8 cellular contexts compared by ENCODE assay signal in the genomic region with DNA sequence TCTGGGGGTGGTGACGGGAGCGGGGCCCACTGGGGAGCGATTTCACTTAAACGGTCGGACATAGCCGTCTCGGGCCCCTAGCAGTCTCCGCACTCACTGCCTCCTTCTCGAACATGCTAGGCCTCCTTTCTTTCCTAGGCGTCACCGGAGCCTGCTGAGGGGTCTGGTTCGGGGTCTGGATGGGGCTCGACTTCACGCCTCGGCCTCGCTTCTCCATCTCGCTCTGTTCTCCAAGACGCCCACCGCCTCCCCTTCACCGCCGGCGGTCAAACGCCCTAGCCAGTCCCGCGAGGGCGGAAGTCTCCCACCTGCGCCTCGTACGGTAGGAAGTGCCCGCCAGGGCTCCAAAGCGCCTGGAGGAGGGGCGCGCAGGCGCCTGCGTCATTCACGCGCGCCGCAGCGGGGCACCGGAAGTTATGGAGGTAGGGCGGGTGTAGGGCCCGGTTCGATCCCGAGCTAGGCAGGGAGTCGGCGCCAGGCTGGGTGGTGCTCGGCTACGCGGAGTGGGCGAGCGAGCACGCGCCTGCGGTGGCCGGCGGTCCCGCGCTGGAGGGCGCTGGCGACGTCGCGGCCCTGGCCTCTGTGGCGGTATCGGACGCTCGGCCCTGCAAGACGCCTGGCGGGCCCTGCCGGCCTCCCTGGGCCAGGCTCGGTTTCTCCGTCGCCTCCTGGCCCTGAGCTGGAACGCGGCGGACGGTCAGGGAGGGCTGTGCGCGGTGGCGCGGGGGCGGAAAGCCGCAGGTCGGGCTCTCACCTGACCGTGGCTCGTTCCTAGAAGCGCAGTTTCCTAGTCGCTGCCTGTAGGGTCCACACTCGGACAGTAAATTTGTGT. TPM values are rescaled to one million over a fixed set of nuclear protein-coding genes. Genes with fewer than 3 reads are reported as not detected.
DNase-seq lines count a peak whose midpoint lies in the region; ATAC-seq and TF ChIP-seq lines count a peak whose summit lies in the region.

A gene with protein sequence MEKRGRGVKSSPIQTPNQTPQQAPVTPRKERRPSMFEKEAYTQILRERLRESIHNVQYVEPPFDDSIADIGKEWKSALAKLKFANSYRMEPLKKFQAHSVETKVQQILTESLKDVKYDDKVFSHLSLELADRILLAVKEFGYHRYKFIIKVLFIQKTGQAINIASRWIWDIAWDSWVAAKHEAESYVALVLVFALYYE (minus strand): TSS at position 331 of the 832 bp plus-strand sequence. CDS start 114 bp downstream, at position 217.
A gene (plus strand): TSS at position 381 of the 832 bp plus-strand sequence. CDS start 36 bp downstream, at position 417.

- peaks cover 0 to 1% of the 10 kb centered on the region in 2 donors for H3K9me3 Mint-ChIP-seq in activated naive CD4-positive, alpha-beta T cell treated with anti-CD3 and anti-CD28 coated beads, Interleukin-2, amount 50 U/mL, for 72 hours
- H3K9me3 Mint-ChIP-seq in glutamatergic neuron (ENCODE audit: unreplicated experiment) = peaks cover 2% of the 10 kb centered on the region

- peaks cover 2% of the 10 kb centered on the region for H3K27me3 Mint-ChIP-seq in glutamatergic neuron (ENCODE audit: unreplicated experiment)

- H3K9ac ChIP-seq in SK-N-MC (ENCODE audit: insufficient read length) = peak within 1 kb of the TSS; percentile 96

- ATAC-seq in HG02610 (IDR thresholded peaks at IDR 0.05; ENCODE audit: unreplicated experiment) (peak; percentile 94), thoracic aorta (ENCODE audit: insufficient number of reproducible peaks, low FRiP score, low read depth) (peak; percentile 87)
- ATAC-seq in activated naive CD4-positive, alpha-beta T cell treated with anti-CD3 and anti-CD28 coated beads, Interleukin-2, amount 50 U/mL, for 72 hours = peak; percentile 95 to 99

- H3K9me3 ChIP-seq in SK-N-MC (ENCODE audit: low read depth, low read length) (no peaks in the 10 kb centered on the region), osteoblast (ENCODE audit: low read depth, low read length) (no peaks in the 10 kb centered on the region), thoracic aorta (no peaks in the 10 kb centered on the region)

- H3K27ac ChIP-seq in SK-N-MC (peak within 1 kb of the TSS; percentile 82), osteoblast (ENCODE audit: low read depth, low read length) (peak within 1 kb of the TSS; percentile 92), thoracic aorta (peak within 1 kb of the TSS; percentile 91 to 97)

- peak within 1 kb of the TSS; percentile 97 for H2AFZ ChIP-seq in osteoblast (ENCODE audit: low read length)

- H3K4me1 ChIP-seq in osteoblast (ENCODE audit: insufficient read depth, low read length) = peaks cover 13% of the 10 kb centered on the region
- H3K4me1 ChIP-seq in thoracic aorta (ENCODE audit: control insufficient read depth in 1 of 2, low read depth in 2 of 2) = peaks cover 14 to 19% of the 10 kb centered on the region in 2 donors

- H3K79me2 ChIP-seq in osteoblast (ENCODE audit: insufficient read depth, low read length) = peaks cover 26% of the 10 kb centered on the region

- no peaks in the 10 kb centered on the region for H3K4me1 Mint-ChIP-seq in glutamatergic neuron (ENCODE audit: low read depth, unreplicated experiment)

- H3K36me3 Mint-ChIP-seq in activated naive CD4-positive, alpha-beta T cell treated with anti-CD3 and anti-CD28 coated beads, Interleukin-2, amount 50 U/mL, for 72 hours = peaks cover 20 to 38% of the 10 kb centered on the region in 2 donors
- H3K36me3 Mint-ChIP-seq in glutamatergic neuron (ENCODE audit: unreplicated experiment) = peaks cover 5% of the 10 kb centered on the region

- peak within 1 kb of the TSS; percentile 97 for H3K4me2 ChIP-seq in osteoblast (ENCODE audit: insufficient read depth, low read length)

- peak; percentile 92 for DNase-seq in GM10266 (ENCODE audit: extremely low spot score)
- DNase-seq in NCI-H1048 (lab: John Stamatoyannopoulos, UW) = peak; percentile 79
- DNase-seq in SK-N-MC (ENCODE audit: low read depth, low spot score) = peak; percentile 52
- peak; percentile 89 to 95 for DNase-seq in activated naive CD4-positive, alpha-beta T cell treated with anti-CD3 and anti-CD28 coated beads, Interleukin-2, amount 50 U/mL, for 72 hours (ENCODE audit: low spot score in 2 of 2)
- DNase-seq in glutamatergic neuron = peak; percentile 97
- DNase-seq in osteoblast (ENCODE audit: insufficient read length, low spot score, missing footprints) = peak; percentile 97
- DNase-seq in thoracic aorta (ENCODE audit: low spot score) = peak; percentile 61

- peak within 1 kb of the TSS; percentile 95 to 100 for H3K27ac Mint-ChIP-seq in activated naive CD4-positive, alpha-beta T cell treated with anti-CD3 and anti-CD28 coated beads, Interleukin-2, amount 50 U/mL, for 72 hours
- H3K27ac Mint-ChIP-seq in glutamatergic neuron (ENCODE audit: unreplicated experiment) = peak within 1 kb of the TSS; percentile 100

- peak within 1 kb of the TSS; percentile 100 for H3K4me3 Mint-ChIP-seq in glutamatergic neuron (ENCODE audit: unreplicated experiment)

- H3K36me3 ChIP-seq in SK-N-MC (ENCODE audit: insufficient read depth, low read length) (no peaks in the 10 kb centered on the region), osteoblast (ENCODE audit: insufficient read depth, low read length) (peaks cover 5% of the 10 kb centered on the region), thoracic aorta (no peaks in the 10 kb centered on the region)

- TF ChIP-seq CTCF in GM10266 (IDR thresholded peaks at IDR 0.05; ENCODE audit: control insufficient read depth, insufficient read depth, low read depth, missing control alignments) = no peak
- no peak for TF ChIP-seq CTCF in glutamatergic neuron (IDR thresholded peaks at IDR 0.05; ENCODE audit: partially characterized antibody, unreplicated experiment)
- TF ChIP-seq CTCF in osteoblast (IDR thresholded peaks at IDR 0.05; ENCODE audit: extremely low read depth, low read depth, low read length) = no peak
- TF ChIP-seq CTCF in thoracic aorta (IDR thresholded peaks at IDR 0.05) = peak; percentile 30

- H3K27me3 ChIP-seq in osteoblast (ENCODE audit: insufficient read depth, low read length) (no peaks in the 10 kb centered on the region), thoracic aorta (replicated peaks; ENCODE audit: insufficient read depth) (no peaks in the 10 kb centered on the region)

- peak within 1 kb of the TSS; percentile 91 for H3K4me3 ChIP-seq in SK-N-MC
- H3K4me3 ChIP-seq in osteoblast (ENCODE audit: insufficient read depth, low read length) = peak within 1 kb of the TSS; percentile 93
- peak within 1 kb of the TSS; percentile 88 for H3K4me3 ChIP-seq in thoracic aorta

- H4K20me1 ChIP-seq in osteoblast (ENCODE audit: insufficient read depth, low read length) = no peaks in the 10 kb centered on the region

RNA-seq across cellular contexts. Expression of the first gene that starts in this region (rescaled TPM):
- 1 to 10 TPM; 2.3 to 2.6 TPM for total RNA-seq in activated naive CD4-positive, alpha-beta T cell treated with anti-CD3 and anti-CD28 coated beads, Interleukin-2, amount 50 U/mL, for 72 hours
- 1.7 TPM for total RNA-seq in glutamatergic neuron (ENCODE audit: unreplicated experiment)
- 1.8 and 2.2 TPM in 2 replicates for total RNA-seq in osteoblast
- 1 to 10 TPM in 1 of 2 donors, under 1 TPM in 1; 0.95 to 3.0 TPM for total RNA-seq in thoracic aorta

RNA-seq across cellular contexts. Expression of the second gene that starts in this region (rescaled TPM):
- total RNA-seq in activated naive CD4-positive, alpha-beta T cell treated with anti-CD3 and anti-CD28 coated beads, Interleukin-2, amount 50 U/mL, for 72 hours = 10 to 100 TPM; 15.2 to 35.5 TPM
- total RNA-seq in glutamatergic neuron (ENCODE audit: unreplicated experiment) (15.2 TPM), osteoblast (21.4 and 23.3 TPM in 2 replicates), thoracic aorta (10 to 100 TPM; 13.7 to 27.1 TPM)

Comparison
In these comparisons a context has a peak if more than half of its experiments do, and no peak if none do; other contexts are left out.
1. Peak in every context shown above with its lines: DNase-seq, ATAC-seq, H3K4me3 ChIP-seq and H3K27ac ChIP-seq.